In genomic region chr16:4868046-4868445, GRCh38 we compare ENCODE assay signal across 17 cellular contexts. TPM values are rescaled to one million over a fixed set of nuclear protein-coding genes. Genes with fewer than 3 reads are reported as not detected.
DNase-seq lines count a peak whose midpoint lies in the region; ATAC-seq, FAIRE-seq and TF ChIP-seq lines count a peak whose summit lies in the region.
"Had no signal": no experiment of that assay in that cellular context is flagged by ENCODE, and none has a peak within 500 bp of the region (broad histone marks: within the 10 kb centered on the region; RNA-seq: fewer than 3 reads in every experiment).

No MANE protein-coding gene starts in this region.

- DNase-seq in kidney: no peak
- DNase-seq in small intestine: peak; percentile 70
- DNase-seq in stimulated activated CD8-positive, alpha-beta memory T cell treated with anti-CD3 and anti-CD28 coated beads, Interleukin-4, amount 100 ng/mL, for 48 hours: no peak
- no peak for DNase-seq in GM23248
- no peak for DNase-seq in EL
- DNase-seq: activated CD4-positive, alpha-beta T cell treated with anti-CD3 and anti-CD28 coated beads for 36 hours; activated naive CD8-positive, alpha-beta T cell treated with anti-CD3 and anti-CD28 coated beads, Interleukin-2, amount 10 ng/mL, durations not matched to agents 7 days and 5 days; erythroblast; foreskin melanocyte; left cardiac atrium; NCI-H2029 treated with DMSO at 0.1 percent for 48 hours; NCI-H446; stimulated activated CD4-positive, alpha-beta T cell treated with anti-CD3 and anti-CD28 coated beads, Interleukin-12 subunit alpha, Interleukin-12 subunit beta, amount 100 ng/mL, for 4 hours; testis had no signal

- peak; percentile 6 for FAIRE-seq in kidney (lab: Jason Lieb, UNC)
- no peak for FAIRE-seq in small intestine (lab: Jason Lieb, UNC)

- peak overlapping the region in 1 of 2 donors; percentile 13 for H3K4me3 ChIP-seq in kidney (ENCODE audit: low read length in 2 of 2)
- no peak overlapping the region for H3K4me3 ChIP-seq in small intestine (ENCODE audit: low read depth in 1 of 2, low read length in 2 of 2)
- no peak overlapping the region for H3K4me3 ChIP-seq in GM23248
- H3K4me3 ChIP-seq: testis had no signal

- intact Hi-C loops in kidney (cut with DNase I): no loop called here

- H3K27me3 ChIP-seq in small intestine (ENCODE audit: control insufficient read depth in 2 of 2, insufficient read depth in 2 of 2, low read length in 2 of 2) (no peaks in the 10 kb centered on the region), GM23248 (replicated peaks; ENCODE audit: insufficient read depth) (no peaks in the 10 kb centered on the region)
- H3K27me3 ChIP-seq: testis had no signal

- H3K9me2 ChIP-seq in GM23248 (ENCODE audit: insufficient read depth): no peaks in the 10 kb centered on the region

- in situ Hi-C loops in GM23248 (cut with MboI): no loop called here

- no peak overlapping the region for H2AFZ ChIP-seq in GM23248

- WGBS in small intestine, 3 donors: 36 to 74% (median 43%) methylated on average over 5 of the region's 5 CpGs
- WGBS in GM23248 (ENCODE audit: low coverage in 1 of 2, low lambda C conversion rate in 2 of 2, missing lambda C conversion rate in 2 of 2), 2 experiments: 98 to 100% methylated on average over 5 of the region's 5 CpGs

- H3K79me2 ChIP-seq in GM23248 (ENCODE audit: insufficient read depth): peaks cover 68% of the 10 kb centered on the region

- TF ChIP-seq CTCF in kidney (IDR thresholded peaks at IDR 0.05; ENCODE audit: borderline replicate concordance, extremely low read depth, insufficient read depth): no peak

- no peak overlapping the region for H3K9ac ChIP-seq in kidney (ENCODE audit: low read length in 2 of 2)
- no peak overlapping the region for H3K9ac ChIP-seq in GM23248
- H3K9ac ChIP-seq: KMS-11 had no signal

- H3K27ac ChIP-seq in kidney (ENCODE audit: low read depth in 2 of 2, low read length in 2 of 2) (peak overlapping the region in 1 of 2 donors; percentile 29), small intestine (ENCODE audit: low read depth in 1 of 2, low read length in 1 of 2) (peak overlapping the region; percentile 4 to 12), GM23248 (no peak overlapping the region)
- H3K27ac ChIP-seq: KMS-11, testis had no signal

- H3K36me3 ChIP-seq in kidney (ENCODE audit: control insufficient read depth in 1 of 2, insufficient read depth in 2 of 2, low read length in 2 of 2): peaks cover 23 to 25% of the 10 kb centered on the region in 2 donors
- peaks cover 9 to 11% of the 10 kb centered on the region in 2 donors for H3K36me3 ChIP-seq in small intestine (ENCODE audit: control insufficient read depth in 2 of 2, insufficient read depth in 2 of 2, low read length in 2 of 2)
- H3K36me3 ChIP-seq in GM23248 (ENCODE audit: low read depth): 0 out of 2 replicates have a peak, but pooled peaks cover 12% of the 10 kb centered on the region

- H3K9me3 ChIP-seq in kidney (ENCODE audit: control insufficient read depth in 1 of 2, low read length in 2 of 2) (no peaks in the 10 kb centered on the region), small intestine (ENCODE audit: control insufficient read depth, low read depth) (no peaks in the 10 kb centered on the region), GM23248 (ENCODE audit: low read depth) (no peaks in the 10 kb centered on the region)
- H3K9me3 ChIP-seq: testis had no signal

- peak; percentile 76 for ATAC-seq in GM18909 (IDR thresholded peaks at IDR 0.05; ENCODE audit: poor library complexity, unreplicated experiment)
- ATAC-seq in HG02981 (IDR thresholded peaks at IDR 0.05; ENCODE audit: unreplicated experiment): peak; percentile 82
- ATAC-seq: activated CD4-positive, alpha-beta T cell treated with anti-CD3 and anti-CD28 coated beads for 36 hours; left cardiac atrium had no signal

- H3K4me2 ChIP-seq in GM23248 (ENCODE audit: unreplicated experiment): no peak overlapping the region
- H3K4me2 ChIP-seq: KMS-11 had no signal

- no peaks in the 10 kb centered on the region; the same call in 1 of the 2 replicates for H4K20me1 ChIP-seq in GM23248 (ENCODE audit: insufficient read depth)

- no peaks in the 10 kb centered on the region for H3F3A ChIP-seq in GM23248 (ENCODE audit: insufficient read depth)

- peaks cover 25 to 29% of the 10 kb centered on the region in 2 donors for H3K4me1 ChIP-seq in kidney (ENCODE audit: control insufficient read depth in 1 of 2, insufficient read depth in 1 of 2, low read depth in 1 of 2, low read length in 2 of 2)
- peaks cover 0 to 4% of the 10 kb centered on the region in 2 donors for H3K4me1 ChIP-seq in small intestine (ENCODE audit: control insufficient read depth in 2 of 2, insufficient read depth in 1 of 2, low read depth in 1 of 2, low read length in 1 of 2)
- H3K4me1 ChIP-seq in GM23248 (ENCODE audit: insufficient read depth): no peaks in the 10 kb centered on the region
- H3K4me1 ChIP-seq: testis had no signal

RNA-seq across cellular contexts. Expression of gene UBN1, which starts 20.8 kb away (rescaled TPM):
- 28.6 TPM for total RNA-seq in kidney
- polyA plus RNA-seq in kidney (ENCODE audit: insufficient read depth, low read depth, low replicate concordance) (6.1 TPM), small intestine (10 to 100 TPM; 12.3 to 19.8 (median 13.8) TPM), GM23248 (2016; fragmentation: Nextera tagmentation; extraction: Ambion mirVana) (9.3 and 9.9 TPM in 2 replicates)
- total RNA-seq in GM23248 (2014; rRNA removed; shearing (Covaris generic)): 16.4 and 18.1 TPM in 2 replicates

RNA-seq across cellular contexts. Expression of gene GLYR1, which starts 21.0 kb away (rescaled TPM):
- total RNA-seq in kidney: 119 TPM
- polyA plus RNA-seq in kidney (ENCODE audit: insufficient read depth, low read depth, low replicate concordance) (47.9 TPM), small intestine (10 to 100 TPM; 43.0 to 66.9 (median 60.2) TPM), GM23248 (2016; fragmentation: Nextera tagmentation; extraction: Ambion mirVana) (36.6 and 39.9 TPM in 2 replicates)
- total RNA-seq in GM23248 (2014; rRNA removed; shearing (Covaris generic)): 27.4 and 31.2 TPM in 2 replicates
